1 cellular context compared by ENCODE assay signal in genomic region chr5:134110382-134110781, GRCh38.
TF ChIP-seq lines count a peak whose summit lies in the region.

No MANE protein-coding gene starts in this region.

TF ChIP-seq in GM12878, 131 proteins besides CTCF, POLR2A, EP300 and RAD21 (continued from another document):
- TF ChIP-seq BCL3 (IDR thresholded peaks at IDR 0.05; ENCODE audit: borderline replicate concordance, insufficient read depth, low read depth, low read length, poor library complexity, severe bottlenecking) (peak; percentile 16), SREBF1 (IDR thresholded peaks at IDR 0.05; ENCODE audit: low read length) (no peak)
